1 cellular context compared by ENCODE assay signal in the genomic region with DNA sequence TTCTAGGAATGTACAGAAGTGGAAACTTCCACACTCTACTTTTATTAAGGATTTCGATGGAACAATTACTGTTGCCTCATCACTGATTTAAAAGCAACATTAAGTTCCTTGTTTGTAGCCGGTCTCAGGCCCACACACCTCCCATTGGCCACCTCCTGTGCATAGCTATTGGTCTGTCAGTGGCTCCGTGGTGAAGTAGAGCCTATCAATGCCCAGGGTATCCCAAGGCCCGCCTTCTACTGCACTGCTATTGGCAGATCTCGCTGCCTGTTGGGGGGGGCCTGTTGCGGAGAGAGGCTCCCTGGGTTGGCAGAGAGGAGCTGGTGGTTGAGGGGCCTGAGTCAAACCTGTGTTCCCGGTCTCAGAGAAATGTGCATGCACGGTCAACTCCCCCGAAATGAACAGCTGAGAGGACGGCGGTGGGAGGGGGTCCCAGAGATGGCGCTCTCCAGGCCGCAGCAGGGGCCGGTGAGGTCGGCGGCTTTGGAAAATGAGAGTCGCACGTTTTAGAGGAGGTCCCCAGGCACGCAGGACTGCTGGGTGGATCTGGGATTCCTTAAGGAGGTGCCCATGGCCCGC.
TF ChIP-seq lines count a peak whose summit lies in the region.

No MANE protein-coding gene starts in this region.

TF ChIP-seq in A549, 52 proteins besides CTCF, POLR2A, EP300 and RAD21 (continued from another document):
- TF ChIP-seq, protein P1, sequence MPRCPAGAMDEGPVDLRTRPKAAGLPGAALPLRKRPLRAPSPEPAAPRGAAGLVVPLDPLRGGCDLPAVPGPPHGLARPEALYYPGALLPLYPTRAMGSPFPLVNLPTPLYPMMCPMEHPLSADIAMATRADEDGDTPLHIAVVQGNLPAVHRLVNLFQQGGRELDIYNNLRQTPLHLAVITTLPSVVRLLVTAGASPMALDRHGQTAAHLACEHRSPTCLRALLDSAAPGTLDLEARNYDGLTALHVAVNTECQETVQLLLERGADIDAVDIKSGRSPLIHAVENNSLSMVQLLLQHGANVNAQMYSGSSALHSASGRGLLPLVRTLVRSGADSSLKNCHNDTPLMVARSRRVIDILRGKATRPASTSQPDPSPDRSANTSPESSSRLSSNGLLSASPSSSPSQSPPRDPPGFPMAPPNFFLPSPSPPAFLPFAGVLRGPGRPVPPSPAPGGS (IDR thresholded peaks at IDR 0.05), result peak; percentile 86; the same call in 1 of the 3 replicates
- TF ChIP-seq ESRRA (IDR thresholded peaks at IDR 0.05; ENCODE audit: borderline replicate concordance, low read length) (no peak), HEYL (CRISPR knock-in tag; IDR thresholded peaks at IDR 0.05) (no peak), BHLHE40 (IDR thresholded peaks at IDR 0.05; ENCODE audit: low read depth, low read length) (no peak), TP53 (CRISPR knock-in tag; IDR thresholded peaks at IDR 0.05) (no peak), ZSCAN20 (CRISPR knock-in tag; IDR thresholded peaks at IDR 0.05) (no peak), NPAS2 (CRISPR knock-in tag; IDR thresholded peaks at IDR 0.05; ENCODE audit: borderline replicate concordance) (no peak), MYC (IDR thresholded peaks at IDR 0.05; ENCODE audit: borderline replicate concordance, low read length) (no peak), CHD4 (IDR thresholded peaks at IDR 0.05; ENCODE audit: borderline replicate concordance) (no peak), CBX2 (IDR thresholded peaks at IDR 0.05; ENCODE audit: borderline replicate concordance, low read depth) (no peak), CHD2 (IDR thresholded peaks at IDR 0.05; ENCODE audit: low read length, partially characterized antibody) (no peak), SMC3 (IDR thresholded peaks at IDR 0.05) (no peak), JUNB (IDR thresholded peaks at IDR 0.05) (no peak), EHF (CRISPR knock-in tag; IDR thresholded peaks at IDR 0.05) (no peak), FOSL2 (IDR thresholded peaks at IDR 0.05) (no peak), FOSL2 (CRISPR knock-in tag; IDR thresholded peaks at IDR 0.05) (no peak), GATA3 (IDR thresholded peaks at IDR 0.05; ENCODE audit: borderline replicate concordance) (no peak), HOXB13 (CRISPR knock-in tag; IDR thresholded peaks at IDR 0.05; ENCODE audit: low read depth) (no peak), ZFP36 (IDR thresholded peaks at IDR 0.05; ENCODE audit: borderline replicate concordance, partially characterized antibody) (no peak), RCOR1 (IDR thresholded peaks at IDR 0.05; ENCODE audit: low read depth, low read length) (no peak), FOSB (CRISPR knock-in tag; IDR thresholded peaks at IDR 0.05) (no peak), KDM1A (IDR thresholded peaks at IDR 0.05; ENCODE audit: low read depth) (no peak), JUN (IDR thresholded peaks at IDR 0.05) (peak in 1 of 2 experiments; percentile 68; a peak in 2 of 5 replicates), ZC3H11A (IDR thresholded peaks at IDR 0.05) (no peak), POLR2AphosphoS2 (conservative IDR thresholded peaks at IDR 0.05; ENCODE audit: low read length) (no peak), HOXA7 (CRISPR knock-in tag; IDR thresholded peaks at IDR 0.05) (no peak), HOXB5 (CRISPR knock-in tag; IDR thresholded peaks at IDR 0.05) (no peak), ZNF302 (CRISPR knock-in tag; IDR thresholded peaks at IDR 0.05) (no peak), RNF2 (IDR thresholded peaks at IDR 0.05; ENCODE audit: borderline replicate concordance, low read depth) (no peak), TFCP2L1 (CRISPR knock-in tag; IDR thresholded peaks at IDR 0.05) (no peak), HDAC2 (IDR thresholded peaks at IDR 0.05) (no peak), PHF8 (IDR thresholded peaks at IDR 0.05; ENCODE audit: borderline replicate concordance, low read depth) (peak; percentile 25; the same call in 1 of the 2 replicates), NR3C1 (IDR thresholded peaks at IDR 0.05) (no peak), KDM5A (IDR thresholded peaks at IDR 0.05) (no peak), FOXS1 (CRISPR knock-in tag; IDR thresholded peaks at IDR 0.05) (no peak), RFX5 (IDR thresholded peaks at IDR 0.05) (no peak; the same call in 1 of the 2 replicates)
- TF ChIP-seq, protein P2, sequence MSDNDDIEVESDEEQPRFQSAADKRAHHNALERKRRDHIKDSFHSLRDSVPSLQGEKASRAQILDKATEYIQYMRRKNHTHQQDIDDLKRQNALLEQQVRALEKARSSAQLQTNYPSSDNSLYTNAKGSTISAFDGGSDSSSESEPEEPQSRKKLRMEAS (IDR thresholded peaks at IDR 0.05), result peak; percentile 44; the same call in 1 of the 2 replicates
- TF ChIP-seq, protein P3, sequence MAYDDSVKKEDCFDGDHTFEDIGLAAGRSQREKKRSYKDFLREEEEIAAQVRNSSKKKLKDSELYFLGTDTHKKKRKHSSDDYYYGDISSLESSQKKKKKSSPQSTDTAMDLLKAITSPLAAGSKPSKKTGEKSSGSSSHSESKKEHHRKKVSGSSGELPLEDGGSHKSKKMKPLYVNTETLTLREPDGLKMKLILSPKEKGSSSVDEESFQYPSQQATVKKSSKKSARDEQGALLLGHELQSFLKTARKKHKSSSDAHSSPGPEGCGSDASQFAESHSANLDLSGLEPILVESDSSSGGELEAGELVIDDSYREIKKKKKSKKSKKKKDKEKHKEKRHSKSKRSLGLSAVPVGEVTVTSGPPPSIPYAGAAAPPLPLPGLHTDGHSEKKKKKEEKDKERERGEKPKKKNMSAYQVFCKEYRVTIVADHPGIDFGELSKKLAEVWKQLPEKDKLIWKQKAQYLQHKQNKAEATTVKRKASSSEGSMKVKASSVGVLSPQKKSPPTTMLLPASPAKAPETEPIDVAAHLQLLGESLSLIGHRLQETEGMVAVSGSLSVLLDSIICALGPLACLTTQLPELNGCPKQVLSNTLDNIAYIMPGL (CRISPR knock-in tag; IDR thresholded peaks at IDR 0.05; ENCODE audit: borderline replicate concordance), result no peak
- TF ChIP-seq, protein P4, sequence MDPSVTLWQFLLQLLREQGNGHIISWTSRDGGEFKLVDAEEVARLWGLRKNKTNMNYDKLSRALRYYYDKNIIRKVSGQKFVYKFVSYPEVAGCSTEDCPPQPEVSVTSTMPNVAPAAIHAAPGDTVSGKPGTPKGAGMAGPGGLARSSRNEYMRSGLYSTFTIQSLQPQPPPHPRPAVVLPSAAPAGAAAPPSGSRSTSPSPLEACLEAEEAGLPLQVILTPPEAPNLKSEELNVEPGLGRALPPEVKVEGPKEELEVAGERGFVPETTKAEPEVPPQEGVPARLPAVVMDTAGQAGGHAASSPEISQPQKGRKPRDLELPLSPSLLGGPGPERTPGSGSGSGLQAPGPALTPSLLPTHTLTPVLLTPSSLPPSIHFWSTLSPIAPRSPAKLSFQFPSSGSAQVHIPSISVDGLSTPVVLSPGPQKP (IDR thresholded peaks at IDR 0.05; ENCODE audit: low read depth, low read length), result no peak
- TF ChIP-seq, protein P5, sequence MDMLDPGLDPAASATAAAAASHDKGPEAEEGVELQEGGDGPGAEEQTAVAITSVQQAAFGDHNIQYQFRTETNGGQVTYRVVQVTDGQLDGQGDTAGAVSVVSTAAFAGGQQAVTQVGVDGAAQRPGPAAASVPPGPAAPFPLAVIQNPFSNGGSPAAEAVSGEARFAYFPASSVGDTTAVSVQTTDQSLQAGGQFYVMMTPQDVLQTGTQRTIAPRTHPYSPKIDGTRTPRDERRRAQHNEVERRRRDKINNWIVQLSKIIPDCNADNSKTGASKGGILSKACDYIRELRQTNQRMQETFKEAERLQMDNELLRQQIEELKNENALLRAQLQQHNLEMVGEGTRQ (IDR thresholded peaks at IDR 0.05), result no peak
- TF ChIP-seq, protein P6, sequence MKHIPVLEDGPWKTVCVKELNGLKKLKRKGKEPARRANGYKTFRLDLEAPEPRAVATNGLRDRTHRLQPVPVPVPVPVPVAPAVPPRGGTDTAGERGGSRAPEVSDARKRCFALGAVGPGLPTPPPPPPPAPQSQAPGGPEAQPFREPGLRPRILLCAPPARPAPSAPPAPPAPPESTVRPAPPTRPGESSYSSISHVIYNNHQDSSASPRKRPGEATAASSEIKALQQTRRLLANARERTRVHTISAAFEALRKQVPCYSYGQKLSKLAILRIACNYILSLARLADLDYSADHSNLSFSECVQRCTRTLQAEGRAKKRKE (CRISPR knock-in tag; IDR thresholded peaks at IDR 0.05; ENCODE audit: low read depth), result no peak
